15 cellular contexts compared by ENCODE assay signal in the genomic region with DNA sequence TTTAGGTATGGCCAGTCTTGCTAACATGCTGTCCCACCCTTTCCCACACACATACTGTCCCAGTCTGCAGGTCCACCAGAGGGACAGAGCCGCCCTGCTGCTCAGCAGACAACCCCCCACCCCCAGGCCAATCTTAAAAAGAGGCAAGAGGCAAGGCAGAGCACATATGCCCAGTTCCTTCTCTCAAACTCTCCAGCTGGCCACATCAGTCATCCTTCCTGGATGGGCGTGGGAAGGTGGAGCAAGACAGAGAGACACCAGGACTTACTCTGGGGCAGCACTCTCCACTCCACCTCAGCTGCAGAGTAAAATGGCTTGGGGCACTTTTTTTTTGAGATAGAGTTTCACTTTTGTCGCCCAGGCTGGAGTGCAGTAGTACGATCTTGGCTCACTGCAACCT. TPM values are rescaled to one million over a fixed set of nuclear protein-coding genes. Genes with fewer than 3 reads are reported as not detected.
"Had no signal": no experiment of that assay in that cellular context is flagged by ENCODE, and none has a peak within 500 bp of the region (broad histone marks: within the 10 kb centered on the region; RNA-seq: fewer than 3 reads in every experiment).

No MANE protein-coding gene starts in this region.

- ATAC-seq: heart left ventricle; naive thymus-derived CD8-positive, alpha-beta T cell; stimulated activated naive B cell treated with anti-CD40 and anti-IgM and Interleukin-4, amounts not matched to agents 10 μg/mL and 1 μg/mL and 100 μg/mL, for 72 hours; stimulated activated naive CD8-positive, alpha-beta T cell treated with anti-CD3 and anti-CD28 coated beads, Interleukin-15, amount 100 ng/mL, for 72 hours had no signal

- H3K36me3 ChIP-seq: heart left ventricle, ovary, right atrium auricular region, transverse colon had no signal

- H3K4me1 ChIP-seq: heart left ventricle, right atrium auricular region, testis, transverse colon had no signal

- H3K9me3 ChIP-seq: heart left ventricle, ovary, right atrium auricular region, testis, transverse colon had no signal

- DNase-seq: cerebellar nuclear complex; erythroblast; foreskin melanocyte; heart left ventricle; hippocampal formation; kidney glomerular epithelial cell; naive thymus-derived CD8-positive, alpha-beta T cell; ovary; stimulated activated CD4-positive, alpha-beta T cell treated with anti-CD3 and anti-CD28 coated beads, Interleukin-4, amount 100 ng/mL, for 1 hour; stimulated activated naive B cell treated with anti-CD40 and anti-IgM and Interleukin-4, amounts not matched to agents 10 μg/mL and 1 μg/mL and 100 μg/mL, for 72 hours; stimulated activated naive CD8-positive, alpha-beta T cell treated with anti-CD3 and anti-CD28 coated beads, Interleukin-15, amount 100 ng/mL, for 72 hours; testis; transverse colon had no signal

- H3K27ac ChIP-seq: heart left ventricle, ovary, right atrium auricular region, testis, transverse colon had no signal

- H3K4me2 ChIP-seq: smooth muscle cell had no signal

- H3K4me3 ChIP-seq: heart left ventricle, ovary, right atrium auricular region, smooth muscle cell, testis, transverse colon had no signal

- H3K27me3 ChIP-seq: ovary, right atrium auricular region, testis, transverse colon had no signal

RNA-seq across cellular contexts. Expression of gene KCNG1, which starts 53.5 kb away (rescaled TPM):
- polyA plus RNA-seq: naive thymus-derived CD8-positive, alpha-beta T cell had no signal
